In the genomic region with DNA sequence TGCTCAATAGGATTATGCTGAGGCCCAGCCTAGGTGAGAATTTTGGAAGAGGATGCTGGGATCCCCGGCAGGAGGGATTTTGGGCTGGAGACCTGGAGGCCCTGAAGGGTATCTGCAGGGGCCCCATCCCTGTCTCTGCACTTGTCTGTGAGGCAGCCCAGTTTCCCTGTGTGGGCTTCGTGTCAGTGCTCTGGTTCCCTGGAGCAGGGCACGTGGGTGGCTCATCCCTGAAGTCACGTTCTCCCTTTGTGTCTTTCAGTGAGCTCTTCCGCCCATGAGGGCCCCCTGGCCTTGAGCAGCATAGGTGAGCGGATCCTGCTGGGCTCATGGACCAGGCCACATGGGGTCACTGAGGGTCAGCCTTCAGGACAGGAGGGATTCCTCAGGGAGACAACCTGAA, we compare ENCODE assay signal across 19 cellular contexts.
A peak's percentile ranks its signal among the peaks of the same experiment; 100 is the strongest.
DNase-seq lines count a peak whose midpoint lies in the region; TF ChIP-seq lines count a peak whose summit lies in the region.
"Had no signal": no experiment of that assay in that cellular context is flagged by ENCODE, and none has a peak within 500 bp of the region (broad histone marks: within the 10 kb centered on the region; RNA-seq: fewer than 3 reads in every experiment).

No MANE protein-coding gene starts in this region.

- no peaks in the 10 kb centered on the region for H3K27me3 Mint-ChIP-seq in progenitor cell of endocrine pancreas

- TF ChIP-seq POLR2A in spleen (IDR thresholded peaks at IDR 0.05), result no peak

- H3K36me3 ChIP-seq in right atrium auricular region (no peaks in the 10 kb centered on the region), left ventricle myocardium inferior (no peaks in the 10 kb centered on the region), spleen (no peaks in the 10 kb centered on the region)

- WGBS in spleen, 5 donors, result 82 to 92% (median 91%) methylated on average over 2 to 6 of the region's 6 CpGs

- peaks cover 4% of the 10 kb centered on the region for H3K36me3 Mint-ChIP-seq in progenitor cell of endocrine pancreas (ENCODE audit: insufficient read depth)

- TF ChIP-seq CTCF in right atrium auricular region (IDR thresholded peaks at IDR 0.05) (no peak), left ventricle myocardium inferior (IDR thresholded peaks at IDR 0.05; ENCODE audit: borderline replicate concordance) (no peak), spleen (IDR thresholded peaks at IDR 0.05 in 8 of 11, conservative IDR thresholded peaks at IDR 0.05 in 3 of 11) (no peak), progenitor cell of endocrine pancreas (IDR thresholded peaks at IDR 0.05; ENCODE audit: unreplicated experiment) (no peak)

- H3K4me1 Mint-ChIP-seq in progenitor cell of endocrine pancreas (ENCODE audit: low read depth), result no peaks in the 10 kb centered on the region

- H3K4me1 ChIP-seq in right atrium auricular region (no peaks in the 10 kb centered on the region), left ventricle myocardium inferior (no peaks in the 10 kb centered on the region), spleen (no peaks in the 10 kb centered on the region)
- H3K4me1 ChIP-seq: A549 had no signal

- DNase-seq in activated T-cell treated with anti-CD3 and anti-CD28 coated beads, Interleukin-2, amount 50 U/mL, for 1 hour, result peak; percentile 1
- DNase-seq in activated T-cell treated with anti-CD3 and anti-CD28 coated beads for 4 hours, result no peak
- DNase-seq in right atrium auricular region (ENCODE audit: low spot score), result peak; percentile 26
- DNase-seq in left ventricle myocardium inferior, result no peak
- DNase-seq in head of caudate nucleus, result peak in 30 of 42 donors; percentile 1 to 37 (median 12)
- DNase-seq in spleen, result peak; percentile 35
- no peak for DNase-seq in ecto neural progenitor cell (ENCODE audit: low spot score)
- DNase-seq in progenitor cell of endocrine pancreas (ENCODE audit: low spot score, unreplicated experiment), result no peak
- DNase-seq: COR-L47, DMS53, NCI-H1048, NCI-H1436 treated with DMSO at 0.1 percent for 48 hours, NCI-H2029 treated with DMSO at 0.1 percent for 48 hours, NCI-H2171 treated with DMSO at 0.1 percent for 48 hours, NCI-H446 treated with DMSO at 0.1 percent for 48 hours, RPMI8226 had no signal

- no peaks in the 10 kb centered on the region for H3K27me3 ChIP-seq in right atrium auricular region
- no peaks in the 10 kb centered on the region for H3K27me3 ChIP-seq in left ventricle myocardium inferior (ENCODE audit: low read depth)
- no peaks in the 10 kb centered on the region for H3K27me3 ChIP-seq in spleen (replicated peaks in 1 of 7)

- no peak overlapping the region for H3K4me3 Mint-ChIP-seq in progenitor cell of endocrine pancreas (ENCODE audit: low read depth)

- H3K27ac Mint-ChIP-seq in progenitor cell of endocrine pancreas, result no peak overlapping the region

- intact Hi-C loops in left ventricle myocardium inferior (cut with micrococcal nuclease) (no loop called here), head of caudate nucleus (cut with DNase I) (no loop called here), spleen (cut with DNase I; ENCODE audit: low total_unique reads) (no loop called here)

- H3K9me3 Mint-ChIP-seq in progenitor cell of endocrine pancreas (ENCODE audit: low read depth), result peaks cover 27% of the 10 kb centered on the region

- H3K27ac ChIP-seq in right atrium auricular region, result no peak overlapping the region
- no peak overlapping the region for H3K27ac ChIP-seq in left ventricle myocardium inferior (replicated peaks)
- H3K27ac ChIP-seq in spleen, result no peak overlapping the region
- H3K27ac ChIP-seq: A549, C4-2B, KMS-11 had no signal

- no peak overlapping the region for H3K4me3 ChIP-seq in right atrium auricular region
- H3K4me3 ChIP-seq in left ventricle myocardium inferior, result no peak overlapping the region
- H3K4me3 ChIP-seq in spleen, result no peak overlapping the region
- H3K4me3 ChIP-seq: A549 had no signal

- H3K9me3 ChIP-seq in right atrium auricular region (peaks cover 0 to 32% of the 10 kb centered on the region in 2 donors), left ventricle myocardium inferior (replicated peaks) (peaks cover 81% of the 10 kb centered on the region), spleen (peaks cover 0 to 91% (median 87%) of the 10 kb centered on the region in 8 donors)
- H3K9me3 ChIP-seq: A549 had no signal

Comparison
In these comparisons a context has a peak if more than half of its experiments do, and no peak if none do; other contexts are left out.
1. DNase-seq: peak in activated T-cell treated with anti-CD3 and anti-CD28 coated beads, Interleukin-2, amount 50 U/mL, for 1 hour (single experiment), right atrium auricular region (single experiment), head of caudate nucleus (30 of 42) and spleen (single experiment); none in activated T-cell treated with anti-CD3 and anti-CD28 coated beads for 4 hours (single experiment), left ventricle myocardium inferior (single experiment), ecto neural progenitor cell (single experiment) and progenitor cell of endocrine pancreas (single experiment).